In genomic region chr2:69535739-69536374, GRCh38 we compare ENCODE assay signal across 11 cellular contexts.
DNase-seq lines count a peak whose midpoint lies in the region; ATAC-seq and TF ChIP-seq lines count a peak whose summit lies in the region.
"Had no signal": no experiment of that assay in that cellular context is flagged by ENCODE, and none has a peak within 500 bp of the region (broad histone marks: within the 10 kb centered on the region; RNA-seq: fewer than 3 reads in every experiment).

No MANE protein-coding gene starts in this region.

- H3K4me1 Mint-ChIP-seq in immature natural killer cell, result peaks cover 29 to 53% of the 10 kb centered on the region in 2 donors
- H3K4me1 Mint-ChIP-seq: GM23338 had no signal

- no peak overlapping the region for H3K4me3 ChIP-seq in GM12865 (ENCODE audit: low read depth, low read length)
- H3K4me3 ChIP-seq in NB4 (ENCODE audit: low read depth, low read length), result no peak overlapping the region
- H3K4me3 ChIP-seq: GM23338 had no signal

- peaks cover 0 to 6% (median 2%) of the 10 kb centered on the region in 6 donors for H3K9me3 Mint-ChIP-seq in immature natural killer cell
- H3K9me3 Mint-ChIP-seq: GM23338 had no signal

- peak overlapping the region; percentile 56 to 86 (median 72) for H3K27ac Mint-ChIP-seq in immature natural killer cell
- H3K27ac Mint-ChIP-seq: GM23338 had no signal

- peak overlapping the region in 4 of 5 donors; percentile 1 to 39 (median 14) for H3K4me3 Mint-ChIP-seq in immature natural killer cell
- H3K4me3 Mint-ChIP-seq: GM23338 had no signal

- no peak for TF ChIP-seq CTCF in GM12865 (IDR thresholded peaks at IDR 0.05; ENCODE audit: insufficient read depth, low read depth, low read length, missing control alignments)
- TF ChIP-seq CTCF in NB4 (IDR thresholded peaks at IDR 0.05; ENCODE audit: low read depth, low read length), result no peak

- H3K27me3 Mint-ChIP-seq in immature natural killer cell (ENCODE audit: low read depth in 3 of 3), result peaks cover 0 to 1% (median 0%) of the 10 kb centered on the region in 3 donors

- ATAC-seq in GM21447 (IDR thresholded peaks at IDR 0.05; ENCODE audit: unreplicated experiment), result peak; percentile 67
- ATAC-seq: GM23338 had no signal

- no peak for TF ChIP-seq POLR2A in NB4 (IDR thresholded peaks at IDR 0.05; ENCODE audit: extremely low read depth, insufficient read length)

- peaks cover 34 to 62% (median 48%) of the 10 kb centered on the region in 3 donors for H3K36me3 Mint-ChIP-seq in immature natural killer cell

- DNase-seq in GM12865 (ENCODE audit: low read depth) (peak; percentile 60), NB4 (ENCODE audit: low read depth) (peak; percentile 57), immature natural killer cell (no peak), mucosa of gallbladder (ENCODE audit: low spot score) (no peak), HUDEP-2 (lab: John Stamatoyannopoulos, UW; ENCODE audit: unreplicated experiment in 76 of 76) (no peak), NCI-H2081 (lab: John Stamatoyannopoulos, UW) (no peak), DMS153 treated with DMSO at 0.1 percent for 48 hours (lab: John Stamatoyannopoulos, UW; ENCODE audit: unreplicated experiment) (no peak)
- DNase-seq: amygdala, NCI-H526 treated with DMSO at 0.1 percent for 48 hours had no signal

Comparison
In these comparisons a context has a peak if more than half of its experiments do, and no peak if none do; other contexts are left out.
1. DNase-seq: peak in GM12865 (single experiment) and NB4 (single experiment); none in immature natural killer cell (0 of 3), mucosa of gallbladder (single experiment), HUDEP-2 (0 of 76), NCI-H2081 (0 of 2) and DMS153 treated with DMSO at 0.1 percent for 48 hours (single experiment).